In the genomic region with DNA sequence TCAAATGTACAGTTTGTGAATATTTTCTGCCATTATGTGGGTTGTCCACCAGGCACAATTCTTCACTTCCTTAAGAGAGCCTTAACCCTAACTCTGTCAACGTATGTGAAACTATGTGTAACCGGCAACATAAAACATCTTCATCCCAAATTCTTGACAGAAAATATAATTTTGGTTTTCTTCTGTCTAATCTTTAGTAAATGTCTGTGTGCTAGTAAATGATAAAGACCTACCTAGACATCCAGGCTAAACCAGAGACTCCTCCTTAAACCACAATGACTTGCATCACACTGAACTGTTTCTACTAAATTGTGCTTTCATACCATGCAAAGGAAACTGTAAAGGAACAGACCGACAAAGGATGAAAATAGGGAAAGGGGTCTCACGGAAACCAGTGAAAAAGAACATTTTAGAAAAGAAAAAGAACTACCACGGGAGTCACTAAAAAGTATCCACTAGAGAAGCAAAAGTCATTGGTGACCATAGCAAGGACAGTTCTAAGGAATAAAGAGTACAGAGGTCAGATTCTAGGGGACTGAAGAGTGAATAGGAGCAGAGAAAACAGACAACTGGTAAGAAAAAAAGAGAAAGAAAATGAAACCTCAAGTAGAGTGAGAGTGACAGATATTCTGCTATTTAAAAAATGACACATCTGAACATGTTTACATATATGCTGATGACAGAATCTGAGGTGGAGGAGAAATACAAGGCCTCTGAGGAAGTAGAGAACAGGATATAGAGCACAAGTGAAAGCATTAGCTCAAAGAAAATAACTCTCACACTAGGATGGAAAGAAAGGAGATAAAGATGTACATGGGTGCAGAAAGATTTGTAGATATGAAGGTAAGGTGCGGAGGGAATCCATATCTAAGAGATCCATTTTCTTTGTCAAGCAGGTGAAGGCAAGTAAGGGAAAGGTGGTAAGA, we compare ENCODE assay signal across 1 cellular context.
A peak's percentile ranks its signal among the peaks of the same experiment; 100 is the strongest.
TF ChIP-seq lines count a peak whose summit lies in the region.

No MANE protein-coding gene starts in this region.

TF ChIP-seq in K562, 482 proteins besides CTCF, POLR2A, EP300 and RAD21 (continued from another document and continues in another):
- no peak for TF ChIP-seq HCFC1 (IDR thresholded peaks at IDR 0.05; ENCODE audit: low read depth, low read length)
- no peak for TF ChIP-seq E2F6 (IDR thresholded peaks at IDR 0.05; ENCODE audit: borderline replicate concordance in 1 of 2, extremely low read depth in 1 of 2, insufficient read depth in 1 of 2, insufficient read length in 1 of 2, low read depth in 1 of 2, low read length in 1 of 2, poor library complexity in 1 of 2, severe bottlenecking in 1 of 2)
- peak; percentile 98 for TF ChIP-seq TEAD4 (IDR thresholded peaks at IDR 0.05; ENCODE audit: low read length)
- no peak for TF ChIP-seq TEAD4 (CRISPR knock-in tag; IDR thresholded peaks at IDR 0.05; ENCODE audit: borderline replicate concordance)
- TF ChIP-seq ZBTB7A (IDR thresholded peaks at IDR 0.05; ENCODE audit: borderline replicate concordance, control insufficient read depth, low read depth, low read length), result no peak
- TF ChIP-seq, protein P1, sequence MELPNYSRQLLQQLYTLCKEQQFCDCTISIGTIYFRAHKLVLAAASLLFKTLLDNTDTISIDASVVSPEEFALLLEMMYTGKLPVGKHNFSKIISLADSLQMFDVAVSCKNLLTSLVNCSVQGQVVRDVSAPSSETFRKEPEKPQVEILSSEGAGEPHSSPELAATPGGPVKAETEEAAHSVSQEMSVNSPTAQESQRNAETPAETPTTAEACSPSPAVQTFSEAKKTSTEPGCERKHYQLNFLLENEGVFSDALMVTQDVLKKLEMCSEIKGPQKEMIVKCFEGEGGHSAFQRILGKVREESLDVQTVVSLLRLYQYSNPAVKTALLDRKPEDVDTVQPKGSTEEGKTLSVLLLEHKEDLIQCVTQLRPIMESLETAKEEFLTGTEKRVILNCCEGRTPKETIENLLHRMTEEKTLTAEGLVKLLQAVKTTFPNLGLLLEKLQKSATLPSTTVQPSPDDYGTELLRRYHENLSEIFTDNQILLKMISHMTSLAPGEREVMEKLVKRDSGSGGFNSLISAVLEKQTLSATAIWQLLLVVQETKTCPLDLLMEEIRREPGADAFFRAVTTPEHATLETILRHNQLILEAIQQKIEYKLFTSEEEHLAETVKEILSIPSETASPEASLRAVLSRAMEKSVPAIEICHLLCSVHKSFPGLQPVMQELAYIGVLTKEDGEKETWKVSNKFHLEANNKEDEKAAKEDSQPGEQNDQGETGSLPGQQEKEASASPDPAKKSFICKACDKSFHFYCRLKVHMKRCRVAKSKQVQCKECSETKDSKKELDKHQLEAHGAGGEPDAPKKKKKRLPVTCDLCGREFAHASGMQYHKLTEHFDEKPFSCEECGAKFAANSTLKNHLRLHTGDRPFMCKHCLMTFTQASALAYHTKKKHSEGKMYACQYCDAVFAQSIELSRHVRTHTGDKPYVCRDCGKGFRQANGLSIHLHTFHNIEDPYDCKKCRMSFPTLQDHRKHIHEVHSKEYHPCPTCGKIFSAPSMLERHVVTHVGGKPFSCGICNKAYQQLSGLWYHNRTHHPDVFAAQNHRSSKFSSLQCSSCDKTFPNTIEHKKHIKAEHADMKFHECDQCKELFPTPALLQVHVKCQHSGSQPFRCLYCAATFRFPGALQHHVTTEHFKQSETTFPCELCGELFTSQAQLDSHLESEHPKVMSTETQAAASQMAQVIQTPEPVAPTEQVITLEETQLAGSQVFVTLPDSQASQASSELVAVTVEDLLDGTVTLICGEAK (IDR thresholded peaks at IDR 0.05), result peak; percentile 15; the same call in 1 of the 2 replicates
- TF ChIP-seq, protein P1 (CRISPR knock-in tag; IDR thresholded peaks at IDR 0.05), result no peak
- no peak for TF ChIP-seq NFATC3 (IDR thresholded peaks at IDR 0.05)
- TF ChIP-seq POLR2AphosphoS5 (IDR thresholded peaks at IDR 0.05; ENCODE audit: control insufficient read depth, insufficient read depth, low read depth, low read length), result peak; percentile 85
- no peak for TF ChIP-seq ZNF121 (CRISPR knock-in tag; conservative IDR thresholded peaks at IDR 0.05)
- TF ChIP-seq, protein P2, sequence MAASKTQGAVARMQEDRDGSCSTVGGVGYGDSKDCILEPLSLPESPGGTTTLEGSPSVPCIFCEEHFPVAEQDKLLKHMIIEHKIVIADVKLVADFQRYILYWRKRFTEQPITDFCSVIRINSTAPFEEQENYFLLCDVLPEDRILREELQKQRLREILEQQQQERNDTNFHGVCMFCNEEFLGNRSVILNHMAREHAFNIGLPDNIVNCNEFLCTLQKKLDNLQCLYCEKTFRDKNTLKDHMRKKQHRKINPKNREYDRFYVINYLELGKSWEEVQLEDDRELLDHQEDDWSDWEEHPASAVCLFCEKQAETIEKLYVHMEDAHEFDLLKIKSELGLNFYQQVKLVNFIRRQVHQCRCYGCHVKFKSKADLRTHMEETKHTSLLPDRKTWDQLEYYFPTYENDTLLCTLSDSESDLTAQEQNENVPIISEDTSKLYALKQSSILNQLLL (CRISPR knock-in tag; IDR thresholded peaks at IDR 0.05; ENCODE audit: borderline replicate concordance), result no peak
- no peak for TF ChIP-seq TAF7 (tag; IDR thresholded peaks at IDR 0.05)
- no peak for TF ChIP-seq PATZ1 (CRISPR knock-in tag; IDR thresholded peaks at IDR 0.05; ENCODE audit: borderline replicate concordance)
- TF ChIP-seq PRPF4 (IDR thresholded peaks at IDR 0.05; ENCODE audit: insufficient read depth, low read depth, low read length, poor library complexity, severe bottlenecking), result no peak
- no peak; the same call in 1 of the 2 replicates for TF ChIP-seq CUX1 (CRISPR knock-in tag; IDR thresholded peaks at IDR 0.05)
- no peak for TF ChIP-seq VEZF1 (CRISPR knock-in tag; IDR thresholded peaks at IDR 0.05)
- peak; percentile 78; the same call in 1 of the 2 replicates for TF ChIP-seq SMAD3 (CRISPR knock-in tag; conservative IDR thresholded peaks at IDR 0.05)
- TF ChIP-seq TGIF2 (CRISPR knock-in tag; IDR thresholded peaks at IDR 0.05), result no peak
- TF ChIP-seq RBM22 (IDR thresholded peaks at IDR 0.05; ENCODE audit: low read depth, low read length, poor library complexity, severe bottlenecking), result no peak
- no peak for TF ChIP-seq ZNF232 (CRISPR knock-in tag; IDR thresholded peaks at IDR 0.05)
- no peak for TF ChIP-seq KDM2B (CRISPR knock-in tag; IDR thresholded peaks at IDR 0.05)
- TF ChIP-seq BCL6 (CRISPR knock-in tag; IDR thresholded peaks at IDR 0.05), result no peak
- no peak for TF ChIP-seq POLR3A (IDR thresholded peaks at IDR 0.05; ENCODE audit: borderline replicate concordance, extremely low read depth, insufficient read depth, insufficient read length)
- TF ChIP-seq KAT2B (IDR thresholded peaks at IDR 0.05; ENCODE audit: low read depth, low read length), result no peak
- TF ChIP-seq KLF1 (tag; IDR thresholded peaks at IDR 0.05), result no peak
- peak; percentile 27; the same call in 1 of the 2 replicates for TF ChIP-seq NFE2L1 (tag; IDR thresholded peaks at IDR 0.05; ENCODE audit: borderline replicate concordance, low read depth)
- TF ChIP-seq KDM5B (IDR thresholded peaks at IDR 0.05; ENCODE audit: insufficient replicate concordance, low read depth, low read length), result no peak
- no peak for TF ChIP-seq ZNF778 (CRISPR knock-in tag; IDR thresholded peaks at IDR 0.05)
- TF ChIP-seq GATAD2B (IDR thresholded peaks at IDR 0.05; ENCODE audit: borderline replicate concordance), result peak; percentile 90
- TF ChIP-seq MBD2 (IDR thresholded peaks at IDR 0.05; ENCODE audit: borderline replicate concordance, low read depth), result 0 out of 2 replicates have a peak, but pooled peaks have one; percentile 40
- no peak for TF ChIP-seq SRSF9 (IDR thresholded peaks at IDR 0.05; ENCODE audit: borderline replicate concordance, low read depth, low read length)
- TF ChIP-seq RCOR1 (IDR thresholded peaks at IDR 0.05; ENCODE audit: borderline replicate concordance in 1 of 2, low read depth in 2 of 2, low read length in 2 of 2), result peak; percentile 68 to 94; a peak in 3 of 4 replicates
- peak; percentile 94 for TF ChIP-seq MAFG (tag; conservative IDR thresholded peaks at IDR 0.05)
- TF ChIP-seq FOXA1 (IDR thresholded peaks at IDR 0.05; ENCODE audit: borderline replicate concordance), result no peak
- no peak for TF ChIP-seq PPARD (CRISPR knock-in tag; IDR thresholded peaks at IDR 0.05)
- 0 out of 2 replicates have a peak, but pooled peaks have one; percentile 58 for TF ChIP-seq JUN (IDR thresholded peaks at IDR 0.05; ENCODE audit: borderline replicate concordance, low read depth, low read length)
- no peak for TF ChIP-seq JUN (CRISPR knock-in tag; IDR thresholded peaks at IDR 0.05; ENCODE audit: borderline replicate concordance)
